ENCODE assay signal across 8 cellular contexts in the genomic region with DNA sequence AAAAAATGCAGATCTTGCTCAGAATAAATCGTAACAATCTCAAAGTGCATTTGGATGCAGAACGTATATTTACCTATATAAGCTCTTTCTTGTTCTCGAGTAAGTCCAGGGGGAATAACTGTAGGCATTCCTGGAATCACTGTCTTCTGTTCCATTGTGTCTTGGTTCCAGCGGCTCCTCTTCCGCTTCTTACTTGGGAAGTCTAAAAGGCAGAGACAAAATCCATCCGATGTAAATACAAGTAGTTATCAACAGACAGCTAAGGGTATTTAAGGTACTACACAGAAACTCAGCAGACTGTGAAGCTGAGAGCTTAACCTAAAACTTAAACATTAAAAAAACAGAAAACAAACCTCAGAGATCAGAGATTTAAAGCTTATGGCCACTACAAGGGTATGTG. TPM values are rescaled to one million over a fixed set of nuclear protein-coding genes. Genes with fewer than 3 reads are reported as not detected.
A peak's percentile ranks its signal among the peaks of the same experiment; 100 is the strongest.
DNase-seq lines count a peak whose midpoint lies in the region; ATAC-seq and TF ChIP-seq lines count a peak whose summit lies in the region.

No MANE protein-coding gene starts in this region.

- peak overlapping the region; percentile 21 for H3K27ac ChIP-seq in CD4-positive, alpha-beta T cell (ENCODE audit: low read depth, low read length)
- no peak overlapping the region for H3K27ac ChIP-seq in ectodermal cell (ENCODE audit: insufficient read depth, low read depth, low read length, poor library complexity, severe bottlenecking)
- no peak overlapping the region for H3K27ac ChIP-seq in neural progenitor cell
- H3K27ac ChIP-seq in thyroid gland: no peak overlapping the region

- peak overlapping the region; percentile 92 for H3K27ac Mint-ChIP-seq in CD4-positive, alpha-beta T cell
- no peak overlapping the region for H3K27ac Mint-ChIP-seq in neural progenitor cell

- no peak overlapping the region for H2AFZ ChIP-seq in neural progenitor cell (replicated peaks)

- H3K4me1 Mint-ChIP-seq in CD4-positive, alpha-beta T cell (ENCODE audit: low read depth): peaks cover 89% of the 10 kb centered on the region
- H3K4me1 Mint-ChIP-seq in neural progenitor cell: peaks cover 37% of the 10 kb centered on the region

- CTCF ChIA-PET in CD4-positive, alpha-beta T cell (lab: Charles Lee): interaction anchor here (0.5 to 4.1 kb wide), 5 partner anchors 8 to 572 kb away, joined by 3 to 28 read pairs (median 5); a partner anchor contains a TSS

- intact Hi-C loops in CD4-positive, alpha-beta T cell (cut with DNase I, micrococcal nuclease): loop anchor here (5.0 to 10.0 kb wide), 3 partner anchors 34 to 101 kb away; a partner anchor contains a TSS
- intact Hi-C loops in head of caudate nucleus (cut with DNase I): no loop called here
- intact Hi-C loops in thyroid gland (cut with DNase I): no loop called here

- peaks cover 79% of the 10 kb centered on the region for H3F3A ChIP-seq in neural progenitor cell (ENCODE audit: low read depth)

- H3K4me3 Mint-ChIP-seq in CD4-positive, alpha-beta T cell: peak overlapping the region; percentile 95
- H3K4me3 Mint-ChIP-seq in neural progenitor cell: peak overlapping the region; percentile 90

- DNase-seq in CD4-positive, alpha-beta T cell: peak in 1 of 10 experiments; percentile 12
- no peak for DNase-seq in NB4 (ENCODE audit: low read depth)
- no peak for DNase-seq in neural progenitor cell (ENCODE audit: low spot score)
- no peak for DNase-seq in globus pallidus (ENCODE audit: low spot score)
- no peak for DNase-seq in head of caudate nucleus
- DNase-seq in thyroid gland: no peak

- peaks cover 42% of the 10 kb centered on the region for H3K36me3 ChIP-seq in ectodermal cell (ENCODE audit: control insufficient read depth, insufficient read depth, low read length)
- peaks cover 54% of the 10 kb centered on the region for H3K36me3 ChIP-seq in neural progenitor cell
- H3K36me3 ChIP-seq in thyroid gland: peaks cover 47 to 48% of the 10 kb centered on the region in 2 donors

- H3K4me1 ChIP-seq in ectodermal cell (ENCODE audit: control insufficient read depth, insufficient read depth, low read length) (peaks cover 7% of the 10 kb centered on the region), neural progenitor cell (peaks cover 28% of the 10 kb centered on the region), thyroid gland (peaks cover 17 to 30% of the 10 kb centered on the region in 2 donors)

- H3K9ac ChIP-seq in neural progenitor cell: peak overlapping the region; percentile 82

- peak overlapping the region; percentile 100 for H3K4me2 ChIP-seq in neural progenitor cell

- peaks cover 72% of the 10 kb centered on the region for H3K36me3 Mint-ChIP-seq in CD4-positive, alpha-beta T cell (ENCODE audit: low read depth)
- peaks cover 46% of the 10 kb centered on the region for H3K36me3 Mint-ChIP-seq in neural progenitor cell

- peaks cover 71% of the 10 kb centered on the region for H3K79me2 ChIP-seq in neural progenitor cell (ENCODE audit: low read depth)

- peak overlapping the region; percentile 91 for H3K4me3 ChIP-seq in NB4 (ENCODE audit: low read depth, low read length)
- peak overlapping the region; percentile 85 for H3K4me3 ChIP-seq in ectodermal cell (ENCODE audit: insufficient read depth, low read depth, low read length)
- H3K4me3 ChIP-seq in neural progenitor cell: peak overlapping the region; percentile 98
- peak overlapping the region in 1 of 3 donors; percentile 60 for H3K4me3 ChIP-seq in thyroid gland (replicated peaks in 1 of 3)

- WGBS in ectodermal cell, 2 experiments: 94 to 96% methylated on average over 6 of the region's 6 CpGs
- 65 to 66% methylated on average over 6 of the region's 6 CpGs for WGBS in thyroid gland, 2 donors

- no peaks in the 10 kb centered on the region for H3K27me3 Mint-ChIP-seq in CD4-positive, alpha-beta T cell
- H3K27me3 Mint-ChIP-seq in neural progenitor cell (ENCODE audit: insufficient read depth, low read depth): peaks cover 12% of the 10 kb centered on the region

- H3K9me3 ChIP-seq in CD4-positive, alpha-beta T cell (ENCODE audit: control insufficient read depth, low read length): no peaks in the 10 kb centered on the region
- no peaks in the 10 kb centered on the region for H3K9me3 ChIP-seq in ectodermal cell (ENCODE audit: control insufficient read depth, low read length)
- no peaks in the 10 kb centered on the region for H3K9me3 ChIP-seq in neural progenitor cell (ENCODE audit: low read depth)
- H3K9me3 ChIP-seq in thyroid gland: no peaks in the 10 kb centered on the region

- no peak for TF ChIP-seq CTCF in CD4-positive, alpha-beta T cell (IDR thresholded peaks at IDR 0.05)
- no peak for TF ChIP-seq CTCF in NB4 (IDR thresholded peaks at IDR 0.05; ENCODE audit: low read depth, low read length)
- no peak for TF ChIP-seq CTCF in neural progenitor cell (IDR thresholded peaks at IDR 0.05)
- no peak for TF ChIP-seq CTCF in thyroid gland (IDR thresholded peaks at IDR 0.05)

- H4K20me1 ChIP-seq in neural progenitor cell (ENCODE audit: low read depth): peaks cover 61% of the 10 kb centered on the region

- no peaks in the 10 kb centered on the region for H3K27me3 ChIP-seq in CD4-positive, alpha-beta T cell (ENCODE audit: control insufficient read depth, insufficient read depth, low read length)
- H3K27me3 ChIP-seq in ectodermal cell (ENCODE audit: control insufficient read depth, insufficient read depth, low read length, poor library complexity, severe bottlenecking) (no peaks in the 10 kb centered on the region), neural progenitor cell (no peaks in the 10 kb centered on the region), thyroid gland (no peaks in the 10 kb centered on the region)

- TF ChIP-seq POLR2A in NB4 (IDR thresholded peaks at IDR 0.05; ENCODE audit: extremely low read depth, insufficient read length) (no peak), thyroid gland (IDR thresholded peaks at IDR 0.05) (no peak)

- POLR2A ChIA-PET in CD4-positive, alpha-beta T cell (lab: Charles Lee): interaction anchor here (0.9 to 11.6 kb wide), 7 partner anchors 11 to 341 kb away, joined by 3 to 596 read pairs (median 4); a partner anchor contains a TSS

- ATAC-seq in CD4-positive, alpha-beta T cell (ENCODE audit: poor library complexity): no peak
- ATAC-seq in HG03520 (IDR thresholded peaks at IDR 0.05; ENCODE audit: unreplicated experiment): no peak

- H3K9me3 Mint-ChIP-seq in CD4-positive, alpha-beta T cell: no peaks in the 10 kb centered on the region
- no peaks in the 10 kb centered on the region for H3K9me3 Mint-ChIP-seq in neural progenitor cell

RNA-seq across cellular contexts. Expression of a gene that starts 1.9 kb away (rescaled TPM):
- 1,000 to 10,000 TPM; 1,632 to 1,657 TPM for total RNA-seq in CD4-positive, alpha-beta T cell
- polyA plus RNA-seq in ectodermal cell (2013, experiment 1 of 4): 363 TPM
- 490 TPM for polyA plus RNA-seq in ectodermal cell (2013, experiment 2 of 4)
- 273 TPM for polyA plus RNA-seq in ectodermal cell (2013, experiment 3 of 4)
- polyA plus RNA-seq in ectodermal cell (2013, experiment 4 of 4): 306 TPM
- 140 and 193 TPM in 2 replicates for total RNA-seq in neural progenitor cell (ENCODE audit: low replicate concordance)
- 100 to 1,000 TPM; 171 to 419 (median 297) TPM for total RNA-seq in thyroid gland

RNA-seq across cellular contexts. Expression of a gene that starts 16.7 kb away (rescaled TPM):
- total RNA-seq in CD4-positive, alpha-beta T cell: 1 to 10 TPM; 5.0 to 6.0 TPM
- 4.8 TPM for polyA plus RNA-seq in ectodermal cell (2013, experiment 1 of 4)
- polyA plus RNA-seq in ectodermal cell (2013, experiment 2 of 4): 5.7 TPM
- polyA plus RNA-seq in ectodermal cell (2013, experiment 3 of 4): 4.9 TPM
- polyA plus RNA-seq in ectodermal cell (2013, experiment 4 of 4): 4.4 TPM
- total RNA-seq in neural progenitor cell (ENCODE audit: low replicate concordance) (1.4 and 2.2 TPM in 2 replicates), thyroid gland (10 to 100 TPM in 1 of 4 donors, 1 to 10 TPM in 3; 4.3 to 14.8 (median 6.7) TPM)

RNA-seq across cellular contexts. Expression of a gene that starts 26.6 kb away (rescaled TPM):
- total RNA-seq in CD4-positive, alpha-beta T cell: 10 to 100 TPM; 71.9 to 74.1 TPM
- polyA plus RNA-seq in ectodermal cell (2013, experiment 1 of 4): 26.9 TPM
- polyA plus RNA-seq in ectodermal cell (2013, experiment 2 of 4): 23.3 TPM
- polyA plus RNA-seq in ectodermal cell (2013, experiment 3 of 4): 20.6 TPM
- polyA plus RNA-seq in ectodermal cell (2013, experiment 4 of 4): 21.6 TPM
- total RNA-seq in neural progenitor cell (ENCODE audit: low replicate concordance) (15.8 and 27.7 TPM in 2 replicates), thyroid gland (10 to 100 TPM; 35.5 to 77.8 (median 37.5) TPM)

RNA-seq across cellular contexts. Expression of a gene that starts 32.5 kb away (rescaled TPM):
- total RNA-seq in CD4-positive, alpha-beta T cell: 100 to 1,000 TPM; 668 to 672 TPM
- 4.8 TPM for polyA plus RNA-seq in ectodermal cell (2013, experiment 1 of 4)
- 3.0 TPM for polyA plus RNA-seq in ectodermal cell (2013, experiment 2 of 4)
- polyA plus RNA-seq in ectodermal cell (2013, experiment 3 of 4): 2.0 TPM
- 2.4 TPM for polyA plus RNA-seq in ectodermal cell (2013, experiment 4 of 4)
- total RNA-seq in neural progenitor cell (ENCODE audit: low replicate concordance) (0.06 and 1.8 TPM in 2 replicates), thyroid gland (1 to 10 TPM; 2.8 to 8.9 (median 6.6) TPM)

RNA-seq across cellular contexts. Expression of a gene that starts 33.9 kb away (rescaled TPM):
- total RNA-seq in CD4-positive, alpha-beta T cell: 10 to 100 TPM; 16.4 to 17.7 TPM
- polyA plus RNA-seq in ectodermal cell (2013, experiment 1 of 4): 69.0 TPM
- 63.1 TPM for polyA plus RNA-seq in ectodermal cell (2013, experiment 2 of 4)
- polyA plus RNA-seq in ectodermal cell (2013, experiment 3 of 4): 48.4 TPM
- 55.5 TPM for polyA plus RNA-seq in ectodermal cell (2013, experiment 4 of 4)
- total RNA-seq in neural progenitor cell (ENCODE audit: low replicate concordance): 11.4 and 34.9 TPM in 2 replicates
- 10 to 100 TPM; 23.5 to 31.5 (median 25.1) TPM for total RNA-seq in thyroid gland

Comparison
In these comparisons a context has a peak if more than half of its experiments do, and no peak if none do; other contexts are left out.
1. intact Hi-C loops: an anchor here in CD4-positive, alpha-beta T cell (5.0 to 10.0 kb wide); none called in head of caudate nucleus and thyroid gland.